Comparison of ENCODE assay signal across 17 cellular contexts in genomic region chrX:135977611-135978010, GRCh38. TPM values are rescaled to one million over a fixed set of nuclear protein-coding genes. Genes with fewer than 3 reads are reported as not detected.
A peak's percentile ranks its signal among the peaks of the same experiment; 100 is the strongest.
DNase-seq lines count a peak whose midpoint lies in the region; ATAC-seq and FAIRE-seq lines count a peak whose summit lies in the region.
"Had no signal": no experiment of that assay in that cellular context is flagged by ENCODE, and none has a peak within 500 bp of the region (broad histone marks: within the 10 kb centered on the region; RNA-seq: fewer than 3 reads in every experiment).

No MANE protein-coding gene starts in this region.

- FAIRE-seq in colon (lab: Jason Lieb, UNC) = peak; percentile 62

- peak in 1 of 2 donors; percentile 12 for ATAC-seq in activated T-cell treated with anti-CD3 and anti-CD28 coated beads, Interleukin-2, amount 50 U/mL, for 72 hours (replicated peaks in 1 of 2)
- ATAC-seq in HG03175 (IDR thresholded peaks at IDR 0.05; ENCODE audit: unreplicated experiment) = no peak
- no peak for ATAC-seq in GM18519 (IDR thresholded peaks at IDR 0.05; ENCODE audit: low FRiP score, unreplicated experiment)
- ATAC-seq: psoas muscle had no signal

- no peak for DNase-seq in activated T-cell treated with anti-CD3 and anti-CD28 coated beads, Interleukin-2, amount 50 U/mL, for 72 hours
- DNase-seq in activated T-cell treated with anti-CD3 and anti-CD28 coated beads, Interleukin-2, amount 50 U/mL, for 48 hours = no peak
- DNase-seq in NCI-H69 (lab: John Stamatoyannopoulos, UW) (peak; percentile 2), HuH-7.5 (ENCODE audit: low spot score) (no peak)
- DNase-seq in stimulated activated naive CD4-positive, alpha-beta T cell (lab: John Stamatoyannopoulos, UW) = no peak
- DNase-seq: activated naive CD4-positive, alpha-beta T cell treated with Interleukin-2 at 50 U/mL for 16 hours; DMS 273 treated with DMSO at 0.1 percent for 48 hours; effector memory CD4-positive, alpha-beta T cell; glutamatergic neuron; GOT3; NCI-H1092 treated with DMSO at 0.1 percent for 48 hours; psoas muscle; substantia nigra had no signal

- H3K4me3 Mint-ChIP-seq in activated T-cell treated with anti-CD3 and anti-CD28 coated beads, Interleukin-2, amount 50 U/mL, for 72 hours = peak overlapping the region in 1 of 2 donors; percentile 43
- H3K4me3 Mint-ChIP-seq: nephron had no signal

- H3K27me3 Mint-ChIP-seq in activated T-cell treated with anti-CD3 and anti-CD28 coated beads, Interleukin-2, amount 50 U/mL, for 72 hours (ENCODE audit: low read depth) = peaks cover 44% of the 10 kb centered on the region

- H3K27ac Mint-ChIP-seq in activated T-cell treated with anti-CD3 and anti-CD28 coated beads, Interleukin-2, amount 50 U/mL, for 72 hours = peak overlapping the region; percentile 76
- H3K27ac Mint-ChIP-seq: nephron had no signal

- H3K36me3 Mint-ChIP-seq in activated T-cell treated with anti-CD3 and anti-CD28 coated beads, Interleukin-2, amount 50 U/mL, for 72 hours (ENCODE audit: insufficient read depth in 2 of 2) = peaks cover 0 to 5% of the 10 kb centered on the region in 2 donors

- H3K4me1 Mint-ChIP-seq in activated T-cell treated with anti-CD3 and anti-CD28 coated beads, Interleukin-2, amount 50 U/mL, for 72 hours (ENCODE audit: low read depth) = peaks cover 26% of the 10 kb centered on the region

- H3K9me3 Mint-ChIP-seq in activated T-cell treated with anti-CD3 and anti-CD28 coated beads, Interleukin-2, amount 50 U/mL, for 72 hours = no peaks in the 10 kb centered on the region

RNA-seq across cellular contexts. Expression of gene MMGT1, which starts 3.8 kb away (rescaled TPM):
- total RNA-seq in activated T-cell treated with anti-CD3 and anti-CD28 coated beads, Interleukin-2, amount 50 U/mL, for 72 hours = 10 to 100 TPM; 20.1 to 21.7 TPM

RNA-seq across cellular contexts. Expression of gene SLC9A6, which starts 7.6 kb away (rescaled TPM):
- 10 to 100 TPM; 11.4 to 12.2 TPM for total RNA-seq in activated T-cell treated with anti-CD3 and anti-CD28 coated beads, Interleukin-2, amount 50 U/mL, for 72 hours
